8 cellular contexts compared by ENCODE assay signal in genomic region chr9:126722252-126722921, GRCh38.
DNase-seq lines count a peak whose midpoint lies in the region; ATAC-seq and TF ChIP-seq lines count a peak whose summit lies in the region.

No MANE protein-coding gene starts in this region.

- CTCF ChIA-PET in RWPE1 (lab: Yijun Ruan, JAX) = interaction anchor here (1.3 to 8.8 kb wide), 2 partner anchors 17 to 59 kb away, joined by 6 to 66 read pairs; no protein-coding TSS in a partner anchor

- peak overlapping the region; percentile 40 for H3K27ac ChIP-seq in C4-2B
- peak overlapping the region; percentile 64 for H3K27ac ChIP-seq in RWPE1
- H3K27ac ChIP-seq in upper lobe of right lung = peak overlapping the region; percentile 88

- H3K4me3 ChIP-seq in upper lobe of right lung = peak overlapping the region; percentile 66

- no peak overlapping the region for H3K27ac Mint-ChIP-seq in glutamatergic neuron (ENCODE audit: unreplicated experiment)

- peak; percentile 94 for DNase-seq in RWPE1 (ENCODE audit: low spot score)
- DNase-seq in activated gamma-delta T cell (lab: John Stamatoyannopoulos, UW) = peak; percentile 73
- peak; percentile 75 for DNase-seq in glutamatergic neuron
- DNase-seq in posterior vena cava (ENCODE audit: low spot score) = peak; percentile 94
- peak; percentile 95 for DNase-seq in upper lobe of right lung

- no peaks in the 10 kb centered on the region for H3K36me3 ChIP-seq in upper lobe of right lung

- intact Hi-C loops in posterior vena cava (cut with DNase I) = no loop called here
- intact Hi-C loops in upper lobe of right lung (cut with DNase I) = no loop called here

- no peaks in the 10 kb centered on the region for H3K27me3 ChIP-seq in upper lobe of right lung

- peaks cover 3% of the 10 kb centered on the region for H3K9me3 Mint-ChIP-seq in glutamatergic neuron (ENCODE audit: unreplicated experiment)

- ATAC-seq in GM19372 (IDR thresholded peaks at IDR 0.05; ENCODE audit: low read depth, unreplicated experiment) (peak; percentile 82), HG03565 (IDR thresholded peaks at IDR 0.05; ENCODE audit: unreplicated experiment) (peak; percentile 57), upper lobe of right lung (peak; percentile 95)

- POLR2A ChIA-PET in RWPE1 (lab: Yijun Ruan, JAX; ENCODE audit: low non-redundant PET) = no interaction called here

- H3K4me1 ChIP-seq in upper lobe of right lung = peaks cover 10% of the 10 kb centered on the region

- peaks cover 4% of the 10 kb centered on the region for H3K36me3 Mint-ChIP-seq in glutamatergic neuron (ENCODE audit: unreplicated experiment)

- TF ChIP-seq CTCF in C4-2B (conservative IDR thresholded peaks at IDR 0.05) (no peak), RWPE1 (conservative IDR thresholded peaks at IDR 0.05; ENCODE audit: low read depth) (no peak), glutamatergic neuron (IDR thresholded peaks at IDR 0.05; ENCODE audit: partially characterized antibody, unreplicated experiment) (no peak), upper lobe of right lung (IDR thresholded peaks at IDR 0.05) (no peak)

- no peaks in the 10 kb centered on the region for H3K9me3 ChIP-seq in upper lobe of right lung

- peak overlapping the region; percentile 69 for H3K4me3 Mint-ChIP-seq in glutamatergic neuron (ENCODE audit: unreplicated experiment)

- H3K27me3 Mint-ChIP-seq in glutamatergic neuron (ENCODE audit: unreplicated experiment) = peaks cover 22% of the 10 kb centered on the region

- peaks cover 8% of the 10 kb centered on the region for H3K4me1 Mint-ChIP-seq in glutamatergic neuron (ENCODE audit: low read depth, unreplicated experiment)

Comparison
In these comparisons a context has a peak if more than half of its experiments do, and no peak if none do; other contexts are left out.
1. Peak in every context shown above with its lines: DNase-seq, ATAC-seq, H3K4me3 ChIP-seq and H3K27ac ChIP-seq.